10 cellular contexts compared by ENCODE assay signal in the genomic region with DNA sequence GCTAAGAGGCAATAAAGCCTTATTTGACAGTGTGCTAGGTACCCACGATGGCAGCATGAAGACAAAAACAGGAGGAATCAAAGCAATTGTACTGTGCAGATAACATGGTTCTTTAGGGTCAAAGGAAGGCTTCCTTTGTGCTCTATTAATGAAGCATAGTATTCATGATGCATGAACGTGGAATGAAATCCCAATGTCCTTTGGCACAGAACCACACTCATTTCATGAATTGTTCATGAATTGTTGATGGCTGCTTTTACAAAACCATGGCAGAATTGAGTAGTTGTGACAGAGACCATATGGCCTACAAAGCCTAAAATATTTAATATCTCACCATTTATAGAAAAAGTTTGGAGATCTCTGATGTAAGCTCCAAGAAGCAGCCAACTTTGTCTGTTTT. TPM values are rescaled to one million over a fixed set of nuclear protein-coding genes. Genes with fewer than 3 reads are reported as not detected.
DNase-seq lines count a peak whose midpoint lies in the region; TF ChIP-seq lines count a peak whose summit lies in the region.
"Not testable (repeated sequence)": the region's sequence is repeated elsewhere in the genome, so short reads cannot be mapped to it uniquely, and the experiment has no call there.
"Had no signal": no experiment of that assay in that cellular context is flagged by ENCODE, and none has a peak within 500 bp of the region (broad histone marks: within the 10 kb centered on the region; RNA-seq: fewer than 3 reads in every experiment).

No MANE protein-coding gene starts in this region.

- POLR2A ChIA-PET in SK-N-SH (lab: Yijun Ruan, JAX) = not testable (repeated sequence)

- H3K9me3 ChIP-seq in GM23248 (ENCODE audit: low read depth); SK-N-SH; fibroblast of lung (ENCODE audit: control insufficient read depth, insufficient read depth, low read depth, low read length): not testable (repeated sequence)

- H4K20me1 ChIP-seq in GM23248 (ENCODE audit: insufficient read depth); SK-N-SH (ENCODE audit: insufficient read depth); fibroblast of lung (ENCODE audit: control insufficient read depth, extremely low read depth, insufficient read depth, low read length): not testable (repeated sequence)

- not testable (repeated sequence) for TF ChIP-seq EP300 in SK-N-SH (IDR thresholded peaks at IDR 0.05; ENCODE audit: borderline replicate concordance in 1 of 2, low read depth in 1 of 2, low read length in 1 of 2)

- H3K79me2 ChIP-seq in GM23248 (ENCODE audit: insufficient read depth); SK-N-SH (ENCODE audit: insufficient read depth); fibroblast of lung (ENCODE audit: control insufficient read depth, insufficient read depth, low read length): not testable (repeated sequence)

- 0 out of 2 replicates have a peak overlapping the region, but pooled peaks have one; percentile 17 for H3K27ac ChIP-seq in GM23248
- not testable (repeated sequence) for H3K27ac ChIP-seq in SK-N-SH (ENCODE audit: low read depth in 2 of 2, low read length in 1 of 2); fibroblast of lung (ENCODE audit: insufficient read depth, low read length)

- H3K27me3 ChIP-seq in GM23248 (replicated peaks; ENCODE audit: insufficient read depth); SK-N-SH (ENCODE audit: insufficient read depth); fibroblast of lung (ENCODE audit: control insufficient read depth, insufficient read depth, low read length): not testable (repeated sequence)

- 37 to 42% methylated on average over 2 of the region's 2 CpGs for WGBS in GM23248 (ENCODE audit: low coverage in 1 of 2, low lambda C conversion rate in 2 of 2, missing lambda C conversion rate in 2 of 2), 2 experiments
- 38% methylated on average over 2 of the region's 2 CpGs for WGBS in SK-N-SH (ENCODE audit: low lambda C conversion rate)

- peaks cover 30% of the 10 kb centered on the region for H3K4me1 ChIP-seq in GM23248 (ENCODE audit: insufficient read depth)
- not testable (repeated sequence) for H3K4me1 ChIP-seq in SK-N-SH (ENCODE audit: control insufficient read depth in 1 of 2, insufficient read depth in 2 of 2, low read depth in 1 of 2, low read length in 1 of 2); fibroblast of lung (ENCODE audit: control insufficient read depth, extremely low read depth, insufficient read depth, low read length)

- H2AFZ ChIP-seq in GM23248; SK-N-SH (ENCODE audit: low read depth); fibroblast of lung (ENCODE audit: low read length): not testable (repeated sequence)

- peaks cover 28% of the 10 kb centered on the region for H3F3A ChIP-seq in GM23248 (ENCODE audit: insufficient read depth)
- H3F3A ChIP-seq in SK-N-SH (replicated peaks; ENCODE audit: insufficient read depth) = not testable (repeated sequence)

- H3K4me2 ChIP-seq in GM23248 (ENCODE audit: unreplicated experiment) = peak overlapping the region; percentile 1
- H3K4me2 ChIP-seq in SK-N-SH; fibroblast of lung (ENCODE audit: extremely low read depth, insufficient read depth, low read length): not testable (repeated sequence)

- not testable (repeated sequence) for TF ChIP-seq CTCF in AG10803 (conservative IDR thresholded peaks at IDR 0.05; ENCODE audit: low read length); SK-N-SH (IDR thresholded peaks at IDR 0.05); cardiac fibroblast (IDR thresholded peaks at IDR 0.05; ENCODE audit: low read depth, low read length); fibroblast of lung (conservative IDR thresholded peaks at IDR 0.05 in 1 of 2, IDR thresholded peaks at IDR 0.05 in 1 of 2; ENCODE audit: low read depth in 1 of 2, low read length in 2 of 2); foreskin fibroblast (IDR thresholded peaks at IDR 0.05; ENCODE audit: low read depth, low read length)

- H3K36me3 ChIP-seq in GM23248 (ENCODE audit: low read depth); SK-N-SH (replicated peaks in 1 of 2; ENCODE audit: control insufficient read depth in 1 of 2, insufficient read depth in 2 of 2, low read length in 1 of 2); fibroblast of lung (ENCODE audit: control insufficient read depth, insufficient read depth, low read length): not testable (repeated sequence)

- in situ Hi-C loops in GM23248 (cut with MboI) = not testable (repeated sequence)

- H3K4me3 ChIP-seq in AG10803 (ENCODE audit: low read length); GM23248; SK-N-SH (ENCODE audit: low read depth in 2 of 2, low read length in 1 of 2); cardiac fibroblast (replicated peaks in 1 of 2; ENCODE audit: low read depth in 2 of 2, low read length in 2 of 2); fibroblast of lung (replicated peaks in 1 of 4; ENCODE audit: control extremely low read depth in 1 of 4, insufficient read depth in 1 of 4, low read depth in 3 of 4, low read length in 4 of 4); foreskin fibroblast (ENCODE audit: low read depth in 1 of 2, low read length in 2 of 2): not testable (repeated sequence)

- not testable (repeated sequence) for TF ChIP-seq RAD21 in SK-N-SH (IDR thresholded peaks at IDR 0.05; ENCODE audit: low read length)

- CTCF ChIA-PET in SK-N-SH (lab: Yijun Ruan, JAX) = not testable (repeated sequence)

- DNase-seq in AG10803 (ENCODE audit: low read depth) (peak; percentile 75), GM23248 (peak; percentile 37), cardiac fibroblast (ENCODE audit: low read depth in 2 of 2) (peak; percentile 19 to 34), fibroblast of lung (ENCODE audit: low read depth in 2 of 2) (peak; percentile 2 to 63), foreskin fibroblast (peak; percentile 18 to 41), kidney tubule cell (ENCODE audit: low spot score) (peak; percentile 58), renal cortical epithelial cell (ENCODE audit: low read depth) (peak; percentile 36)
- not testable (repeated sequence) for DNase-seq in SK-N-SH

- not testable (repeated sequence) for H3K9me2 ChIP-seq in GM23248 (ENCODE audit: insufficient read depth); SK-N-SH

- not testable (repeated sequence) for H3K9ac ChIP-seq in GM23248; SK-N-SH; fibroblast of lung (ENCODE audit: insufficient read depth, low read length)

TF ChIP-seq in SK-N-SH, 30 proteins besides CTCF, POLR2A, EP300 and RAD21:
- TF ChIP-seq PBX3 (IDR thresholded peaks at IDR 0.05) (peak; percentile 16; the same call in 1 of the 2 replicates), TCF12 (IDR thresholded peaks at IDR 0.05) (peak; percentile 37; the same call in 1 of the 2 replicates)

RNA-seq across cellular contexts. Expression of gene KCNJ12, which starts 52.6 kb away (rescaled TPM):
- total RNA-seq in GM23248 (2014; rRNA removed; shearing (Covaris generic)) = 0.54 and 1.0 TPM in 2 replicates
- polyA plus RNA-seq in GM23248 (2016; fragmentation: Nextera tagmentation; extraction: Ambion mirVana) (0.29 and 0.33 TPM in 2 replicates), SK-N-SH (2012; rRNA removed) (0.31 and 0.36 TPM in 2 replicates), fibroblast of lung (0.09 and 0.69 TPM in 2 replicates)
- polyA plus RNA-seq in SK-N-SH (2012; cell fraction: cytosol; rRNA removed) = 0.13 and 0.18 TPM in 2 replicates
- polyA plus RNA-seq in SK-N-SH (2012; cell fraction: nucleus; rRNA removed) = 0.20 and 0.27 TPM in 2 replicates
- total RNA-seq in fibroblast of lung (0.66 and 1.5 TPM in 2 replicates), renal cortical epithelial cell (6.7 and 8.5 TPM in 2 replicates)
- 0.15 and 1.0 TPM in 2 replicates for polyA plus RNA-seq in fibroblast of lung (2012)
- 0.20 and 1.2 TPM in 2 replicates for polyA minus RNA-seq in fibroblast of lung (ENCODE audit: low replicate concordance)
- total RNA-seq: Calu3, HT-29 had no signal
